Comparison of ENCODE assay signal across 24 cellular contexts in genomic region chr5:79578876-79579275, GRCh38. TPM values are rescaled to one million over a fixed set of nuclear protein-coding genes. Genes with fewer than 3 reads are reported as not detected.
A peak's percentile ranks its signal among the peaks of the same experiment; 100 is the strongest.
DNase-seq lines count a peak whose midpoint lies in the region; ATAC-seq and TF ChIP-seq lines count a peak whose summit lies in the region.
"Had no signal": no experiment of that assay in that cellular context is flagged by ENCODE, and none has a peak within 500 bp of the region (broad histone marks: within the 10 kb centered on the region; RNA-seq: fewer than 3 reads in every experiment).

No MANE protein-coding gene starts in this region.

- H3K36me3 ChIP-seq in Caco-2 (ENCODE audit: control insufficient read depth, insufficient read depth, low read length): no peaks in the 10 kb centered on the region
- peaks cover 0 to 2% of the 10 kb centered on the region in 2 experiments for H3K36me3 ChIP-seq in trophoblast cell (ENCODE audit: control insufficient read depth in 1 of 2, insufficient read depth in 2 of 2, low read length in 2 of 2)
- H3K36me3 ChIP-seq: HAP-1, Peyer's patch, SJCRH30 had no signal

- peaks cover 16% of the 10 kb centered on the region for H3K4me1 Mint-ChIP-seq in Caco-2 (ENCODE audit: low read depth, unreplicated experiment)
- peaks cover 7% of the 10 kb centered on the region for H3K4me1 Mint-ChIP-seq in glutamatergic neuron (ENCODE audit: low read depth, unreplicated experiment)

- peak overlapping the region; percentile 51 for H2BK5ac ChIP-seq in trophoblast cell (ENCODE audit: low read depth, low read length, poor library complexity)

- no peak overlapping the region for H3K9ac ChIP-seq in trophoblast cell (ENCODE audit: low read length)

- no peak overlapping the region for H2AFZ ChIP-seq in trophoblast cell (ENCODE audit: insufficient read depth, low read length, poor library complexity)
- H2AFZ ChIP-seq: GM23338 had no signal

- peaks cover 10% of the 10 kb centered on the region for H3K4me1 ChIP-seq in Caco-2
- peaks cover 2 to 6% of the 10 kb centered on the region in 2 experiments for H3K4me1 ChIP-seq in trophoblast cell (ENCODE audit: control insufficient read depth in 1 of 2, insufficient read depth in 2 of 2, low read length in 2 of 2)
- H3K4me1 ChIP-seq: Peyer's patch, SJCRH30 had no signal

- H2BK12ac ChIP-seq in trophoblast cell (ENCODE audit: low read length): no peak overlapping the region

- H3K27ac Mint-ChIP-seq in Caco-2 (ENCODE audit: unreplicated experiment) (no peak overlapping the region), glutamatergic neuron (ENCODE audit: unreplicated experiment) (no peak overlapping the region)
- H3K27ac Mint-ChIP-seq: CD8-positive, alpha-beta T cell; GM23338; HFFc6 had no signal

- WGBS in trophoblast cell (ENCODE audit: extremely low coverage, insufficient coverage, insufficient read length): no CpG with 5 or more reads among the region's 3 CpGs

- H3K9me3 Mint-ChIP-seq in Caco-2 (ENCODE audit: unreplicated experiment): no peaks in the 10 kb centered on the region
- peaks cover 2% of the 10 kb centered on the region for H3K9me3 Mint-ChIP-seq in glutamatergic neuron (ENCODE audit: unreplicated experiment)
- H3K9me3 Mint-ChIP-seq: HFFc6 had no signal

- peak overlapping the region; percentile 60 for H3K27ac ChIP-seq in VCaP
- peak overlapping the region; percentile 73 for H3K27ac ChIP-seq in trophoblast cell (ENCODE audit: low read depth, low read length)
- H3K27ac ChIP-seq: Peyer's patch, SJCRH30 had no signal

- no peak overlapping the region for H2AK5ac ChIP-seq in trophoblast cell (ENCODE audit: low read length)

- no peaks in the 10 kb centered on the region for H3K79me2 ChIP-seq in trophoblast cell (ENCODE audit: control insufficient read depth, insufficient read depth, low read length, poor library complexity)

- no peak overlapping the region for H4K12ac ChIP-seq in trophoblast cell (ENCODE audit: low read depth, low read length)

- POLR2A ChIA-PET in Caco-2 (lab: Charles Lee): no interaction called here

- H4K8ac ChIP-seq in trophoblast cell (ENCODE audit: low read depth, low read length): no peak overlapping the region

- H3K18ac ChIP-seq in trophoblast cell (ENCODE audit: low read length): no peak overlapping the region

- peak; percentile 34 to 40 for DNase-seq in Caco-2
- peak; percentile 11 for DNase-seq in DMS53 treated with DMSO at 0.1 percent for 48 hours (lab: John Stamatoyannopoulos, UW; ENCODE audit: unreplicated experiment)
- DNase-seq in trophoblast cell: peak; percentile 90 to 93
- DNase-seq in glutamatergic neuron: no peak
- DNase-seq in Right ventricle myocardium superior: no peak
- DNase-seq: C1 segment of cervical spinal cord; CD8-positive, alpha-beta T cell; HFFc6; IMR-90; KG1; NCI-H1092; NCI-H1417 treated with DMSO at 0.1 percent for 48 hours; NCI-H187; NCI-H2081 treated with DMSO at 0.1 percent for 48 hours; NCI-H2171; NCI-H226; NCI-H510A; NCI-H69; Peyer's patch; SJCRH30 had no signal

- H3K23ac ChIP-seq in trophoblast cell (ENCODE audit: low read length): no peak overlapping the region

- H3K4me2 ChIP-seq in trophoblast cell (ENCODE audit: low read length): peak overlapping the region; percentile 15
- H3K4me2 ChIP-seq: GM23338 had no signal

- H3K36me3 Mint-ChIP-seq in Caco-2 (ENCODE audit: insufficient read depth, unreplicated experiment) (peaks cover 5% of the 10 kb centered on the region), glutamatergic neuron (ENCODE audit: unreplicated experiment) (no peaks in the 10 kb centered on the region)
- H3K36me3 Mint-ChIP-seq: CD8-positive, alpha-beta T cell had no signal

- no peak overlapping the region for H3K4me3 Mint-ChIP-seq in Caco-2 (ENCODE audit: unreplicated experiment)
- no peak overlapping the region for H3K4me3 Mint-ChIP-seq in glutamatergic neuron (ENCODE audit: unreplicated experiment)
- H3K4me3 Mint-ChIP-seq: CD8-positive, alpha-beta T cell; GM23338; HFFc6 had no signal

- H3K4me3 ChIP-seq in Caco-2 (ENCODE audit: low read depth, low read length) (no peak overlapping the region), trophoblast cell (ENCODE audit: low read depth, low read length) (no peak overlapping the region)
- H3K4me3 ChIP-seq: GM23338, HAP-1, Peyer's patch, SJCRH30 had no signal

- H4K91ac ChIP-seq in trophoblast cell (ENCODE audit: low read depth, low read length): peak overlapping the region; percentile 39

- H3K4ac ChIP-seq in trophoblast cell (ENCODE audit: low read depth, low read length): no peak overlapping the region

- H2BK120ac ChIP-seq in trophoblast cell (ENCODE audit: insufficient read depth, low read length, poor library complexity): no peak overlapping the region

- no peak for ATAC-seq in Right ventricle myocardium superior (ENCODE audit: poor library complexity)
- no peak for ATAC-seq in HG03045 (IDR thresholded peaks at IDR 0.05; ENCODE audit: unreplicated experiment)
- ATAC-seq: CD8-positive, alpha-beta T cell; GM23338 had no signal

- BruUV-seq in Caco-2 (replicated peaks; lab: Mats Ljungman, UMichigan): no TSS peak

- H3K9me3 ChIP-seq in Caco-2 (no peaks in the 10 kb centered on the region), trophoblast cell (ENCODE audit: insufficient read depth, low read depth, low read length) (peaks cover 4% of the 10 kb centered on the region)
- H3K9me3 ChIP-seq: HAP-1, SJCRH30 had no signal

- intact Hi-C loops in Caco-2 (cut with micrococcal nuclease; ENCODE audit: unreplicated experiment): no loop called here
- intact Hi-C loops in Right ventricle myocardium superior (cut with DNase I): no loop called here

- H3K27me3 ChIP-seq in Caco-2 (replicated peaks; ENCODE audit: control insufficient read depth, insufficient read depth, low read length) (no peaks in the 10 kb centered on the region), trophoblast cell (ENCODE audit: insufficient read depth, low read length) (no peaks in the 10 kb centered on the region)
- H3K27me3 ChIP-seq: Peyer's patch, SJCRH30 had no signal

- peaks cover 3% of the 10 kb centered on the region for H3K79me1 ChIP-seq in trophoblast cell (ENCODE audit: low read length)

- TF ChIP-seq CTCF in Caco-2 (IDR thresholded peaks at IDR 0.05; ENCODE audit: insufficient read depth in 1 of 2, low read depth in 1 of 2, low read length in 1 of 2, severe bottlenecking in 1 of 2, unreplicated experiment in 1 of 2) (no peak), VCaP (conservative IDR thresholded peaks at IDR 0.05) (no peak), glutamatergic neuron (IDR thresholded peaks at IDR 0.05; ENCODE audit: partially characterized antibody, unreplicated experiment) (no peak)

- H3K14ac ChIP-seq in trophoblast cell (ENCODE audit: low read length): no peak overlapping the region

- H3K27me3 Mint-ChIP-seq in Caco-2 (ENCODE audit: insufficient read depth, unreplicated experiment) (no peaks in the 10 kb centered on the region), glutamatergic neuron (ENCODE audit: unreplicated experiment) (no peaks in the 10 kb centered on the region)

- CTCF ChIA-PET in Caco-2 (lab: Charles Lee): no interaction called here

RNA-seq across cellular contexts. Expression of gene TENT2, which starts 33.4 kb away (rescaled TPM):
- total RNA-seq in Caco-2 (2022) (60.5 and 73.4 TPM in 2 replicates), glutamatergic neuron (ENCODE audit: unreplicated experiment) (60.4 TPM), Right ventricle myocardium superior (29.2 TPM)
- 26.2 and 26.3 TPM in 2 replicates for polyA plus RNA-seq in trophoblast cell (2013)

Comparison
In these comparisons a context has a peak if more than half of its experiments do, and no peak if none do; other contexts are left out.
1. DNase-seq: peak in Caco-2 (2 of 2), DMS53 treated with DMSO at 0.1 percent for 48 hours (single experiment) and trophoblast cell (2 of 2); none in glutamatergic neuron (single experiment) and Right ventricle myocardium superior (single experiment).